Comparison of ENCODE assay signal across 15 cellular contexts in the genomic region with DNA sequence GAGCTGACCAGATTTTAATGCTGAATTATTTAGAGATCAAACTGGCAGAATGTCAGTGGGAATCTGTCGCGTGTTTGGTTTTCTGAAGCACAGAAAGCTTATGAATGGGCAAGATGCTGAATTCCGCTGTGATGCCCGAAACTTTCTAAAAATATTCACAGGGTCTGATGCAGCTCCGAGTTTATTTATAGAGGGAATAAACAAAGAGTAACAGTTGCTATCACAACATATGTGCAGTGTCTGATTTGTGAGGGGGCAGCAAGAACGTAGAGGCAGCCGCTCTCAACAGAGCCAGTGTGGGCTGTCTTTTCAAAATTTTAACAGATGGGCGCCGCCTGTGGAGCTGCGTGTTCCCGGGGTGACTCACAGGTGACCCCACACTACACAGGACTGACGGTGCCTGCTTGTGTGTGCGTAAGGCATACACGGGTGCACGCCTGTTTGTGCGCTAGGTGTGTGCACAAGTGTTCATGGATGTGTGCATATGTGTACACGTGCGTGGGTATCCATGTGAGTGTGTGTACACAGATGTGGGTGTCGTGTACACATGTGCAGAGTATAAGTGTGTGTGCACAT.
"Had no signal": no experiment of that assay in that cellular context is flagged by ENCODE, and none has a peak within 500 bp of the region (broad histone marks: within the 10 kb centered on the region; RNA-seq: fewer than 3 reads in every experiment).

No MANE protein-coding gene starts in this region.

- H3K36me3 Mint-ChIP-seq: activated naive CD8-positive, alpha-beta T cell; mesothelial cell of epicardium; naive B cell had no signal

- H3K4me3 ChIP-seq: stomach, thyroid gland, vagina had no signal

- H3K4me1 ChIP-seq: foreskin keratinocyte, thyroid gland, vagina had no signal

- DNase-seq: activated CD4-positive, alpha-beta T cell treated with anti-CD3 and anti-CD28 coated beads, Interleukin-2, amount 50 U/mL, for 4 hours; activated CD4-positive, CD25-positive, alpha-beta regulatory T cell treated with anti-CD3 and anti-CD28 coated beads, Interleukin-2, amount 50 U/mL, for 72 hours; activated CD8-positive, alpha-beta memory T cell treated with anti-CD3 and anti-CD28 coated beads, Interleukin-2, amount 10 ng/mL, durations not matched to agents 7 days and 5 days; activated gamma-delta T cell; activated T-cell treated with anti-CD3 and anti-CD28 coated beads, Interleukin-2, amount 50 U/mL, for 4 hours; brain microvascular endothelial cell; foreskin keratinocyte; naive B cell; stimulated activated CD4-positive, alpha-beta T cell treated with anti-CD3 and anti-CD28 coated beads, Interleukin-15, amount 100 ng/mL, for 24 hours; stimulated activated CD4-positive, alpha-beta T cell treated with anti-CD3 and anti-CD28 coated beads, Interleukin-4, amount 100 ng/mL, for 4 hours; stomach; thyroid gland had no signal

- H3K4me1 Mint-ChIP-seq: activated CD8-positive, alpha-beta memory T cell treated with anti-CD3 and anti-CD28 coated beads, Interleukin-2, amount 10 ng/mL, durations not matched to agents 7 days and 5 days had no signal

- H3K27ac Mint-ChIP-seq: activated CD8-positive, alpha-beta memory T cell treated with anti-CD3 and anti-CD28 coated beads, Interleukin-2, amount 10 ng/mL, durations not matched to agents 7 days and 5 days; activated naive CD8-positive, alpha-beta T cell; mesothelial cell of epicardium had no signal

- H3K36me3 ChIP-seq: brain microvascular endothelial cell, stomach, thyroid gland, vagina had no signal

- H3K4me3 Mint-ChIP-seq: activated CD8-positive, alpha-beta memory T cell treated with anti-CD3 and anti-CD28 coated beads, Interleukin-2, amount 10 ng/mL, durations not matched to agents 7 days and 5 days; activated naive CD8-positive, alpha-beta T cell; activated T-cell treated with anti-CD3 and anti-CD28 coated beads, Interleukin-2, amount 50 U/mL, for 4 hours; mesothelial cell of epicardium; naive B cell had no signal

- ATAC-seq: activated CD8-positive, alpha-beta memory T cell treated with anti-CD3 and anti-CD28 coated beads, Interleukin-2, amount 10 ng/mL, durations not matched to agents 7 days and 5 days; activated T-cell treated with anti-CD3 and anti-CD28 coated beads, Interleukin-2, amount 50 U/mL, for 4 hours; foreskin keratinocyte had no signal

- H3K9me3 ChIP-seq: thyroid gland, vagina had no signal

- H3K27me3 ChIP-seq: brain microvascular endothelial cell, foreskin keratinocyte, thyroid gland, vagina had no signal

- H3K27ac ChIP-seq: brain microvascular endothelial cell, foreskin keratinocyte, stomach, thyroid gland, vagina had no signal
